In the genomic region with DNA sequence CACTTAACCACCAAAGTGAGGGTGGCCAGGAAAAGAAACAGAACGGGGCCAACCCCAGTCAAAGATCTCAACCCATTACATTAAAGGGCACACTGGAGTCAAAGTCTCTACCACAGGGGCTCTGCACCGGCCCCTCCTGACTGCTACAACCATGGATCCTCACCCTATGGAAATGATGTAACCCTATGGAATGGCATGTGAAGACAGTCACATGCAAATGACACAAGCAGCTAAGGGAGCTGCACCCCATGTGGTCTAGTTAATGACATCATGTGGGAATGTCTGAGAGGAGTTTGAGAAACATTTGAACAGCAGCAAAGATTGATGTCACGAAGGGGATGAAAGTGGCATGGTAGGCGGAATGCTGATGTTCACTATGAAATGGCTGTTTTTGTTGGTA, we compare ENCODE assay signal across 1 cellular context.
TF ChIP-seq lines count a peak whose summit lies in the region.

No MANE protein-coding gene starts in this region.

TF ChIP-seq in HEK293, 187 proteins besides CTCF, POLR2A, EP300 and RAD21 (continued from another document):
- TF ChIP-seq ZBTB48 (tag by site-specific recombination; IDR thresholded peaks at IDR 0.05), result 0 out of 2 replicates have a peak, but pooled peaks have one; percentile 45
- TF ChIP-seq, protein P1, sequence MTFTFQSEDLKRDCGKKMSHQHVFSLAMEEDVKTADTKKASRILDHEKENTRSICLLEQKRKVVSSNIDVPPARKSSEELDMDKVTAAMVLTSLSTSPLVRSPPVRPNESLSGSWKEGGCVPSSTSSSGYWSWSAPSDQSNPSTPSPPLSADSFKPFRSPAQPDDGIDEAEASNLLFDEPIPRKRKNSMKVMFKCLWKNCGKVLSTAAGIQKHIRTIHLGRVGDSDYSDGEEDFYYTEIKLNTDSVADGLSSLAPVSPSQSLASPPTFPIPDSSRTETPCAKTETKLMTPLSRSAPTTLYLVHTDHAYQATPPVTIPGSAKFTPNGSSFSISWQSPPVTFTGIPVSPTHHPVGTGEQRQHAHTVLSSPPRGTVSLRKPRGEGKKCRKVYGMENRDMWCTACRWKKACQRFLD (tag by site-specific recombination; IDR thresholded peaks at IDR 0.05), result no peak
- no peak for TF ChIP-seq TSHZ1 (tag by site-specific recombination; IDR thresholded peaks at IDR 0.05; ENCODE audit: borderline replicate concordance)
- 0 out of 2 replicates have a peak, but pooled peaks have one; percentile 21 for TF ChIP-seq ZEB2 (tag by site-specific recombination; IDR thresholded peaks at IDR 0.05)
- 0 out of 2 replicates have a peak, but pooled peaks have one; percentile 26 for TF ChIP-seq ZNF366 (tag by site-specific recombination; conservative IDR thresholded peaks at IDR 0.05)
- peak; percentile 75 for TF ChIP-seq ZNF629 (tag by site-specific recombination; IDR thresholded peaks at IDR 0.05)
- no peak for TF ChIP-seq ZNF776 (tag by site-specific recombination; IDR thresholded peaks at IDR 0.05; ENCODE audit: borderline replicate concordance)
- 0 out of 2 replicates have a peak, but pooled peaks have one; percentile 52 for TF ChIP-seq ZNF660 (tag by site-specific recombination; IDR thresholded peaks at IDR 0.05)
- no peak for TF ChIP-seq REST (tag by site-specific recombination; IDR thresholded peaks at IDR 0.05)
- TF ChIP-seq ZNF19 (tag by site-specific recombination; IDR thresholded peaks at IDR 0.05; ENCODE audit: low read depth), result no peak
- peak; percentile 70 for TF ChIP-seq GLIS1 (tag by site-specific recombination; IDR thresholded peaks at IDR 0.05)
- peak; percentile 93 for TF ChIP-seq ZBTB21 (tag by site-specific recombination; IDR thresholded peaks at IDR 0.05)
- TF ChIP-seq, protein P2, sequence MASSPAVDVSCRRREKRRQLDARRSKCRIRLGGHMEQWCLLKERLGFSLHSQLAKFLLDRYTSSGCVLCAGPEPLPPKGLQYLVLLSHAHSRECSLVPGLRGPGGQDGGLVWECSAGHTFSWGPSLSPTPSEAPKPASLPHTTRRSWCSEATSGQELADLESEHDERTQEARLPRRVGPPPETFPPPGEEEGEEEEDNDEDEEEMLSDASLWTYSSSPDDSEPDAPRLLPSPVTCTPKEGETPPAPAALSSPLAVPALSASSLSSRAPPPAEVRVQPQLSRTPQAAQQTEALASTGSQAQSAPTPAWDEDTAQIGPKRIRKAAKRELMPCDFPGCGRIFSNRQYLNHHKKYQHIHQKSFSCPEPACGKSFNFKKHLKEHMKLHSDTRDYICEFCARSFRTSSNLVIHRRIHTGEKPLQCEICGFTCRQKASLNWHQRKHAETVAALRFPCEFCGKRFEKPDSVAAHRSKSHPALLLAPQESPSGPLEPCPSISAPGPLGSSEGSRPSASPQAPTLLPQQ (tag by site-specific recombination; IDR thresholded peaks at IDR 0.05), result peak; percentile 47; the same call in 1 of the 2 replicates
- TF ChIP-seq HOXA7 (CRISPR knock-in tag; IDR thresholded peaks at IDR 0.05; ENCODE audit: borderline replicate concordance), result no peak
- TF ChIP-seq, protein P3, sequence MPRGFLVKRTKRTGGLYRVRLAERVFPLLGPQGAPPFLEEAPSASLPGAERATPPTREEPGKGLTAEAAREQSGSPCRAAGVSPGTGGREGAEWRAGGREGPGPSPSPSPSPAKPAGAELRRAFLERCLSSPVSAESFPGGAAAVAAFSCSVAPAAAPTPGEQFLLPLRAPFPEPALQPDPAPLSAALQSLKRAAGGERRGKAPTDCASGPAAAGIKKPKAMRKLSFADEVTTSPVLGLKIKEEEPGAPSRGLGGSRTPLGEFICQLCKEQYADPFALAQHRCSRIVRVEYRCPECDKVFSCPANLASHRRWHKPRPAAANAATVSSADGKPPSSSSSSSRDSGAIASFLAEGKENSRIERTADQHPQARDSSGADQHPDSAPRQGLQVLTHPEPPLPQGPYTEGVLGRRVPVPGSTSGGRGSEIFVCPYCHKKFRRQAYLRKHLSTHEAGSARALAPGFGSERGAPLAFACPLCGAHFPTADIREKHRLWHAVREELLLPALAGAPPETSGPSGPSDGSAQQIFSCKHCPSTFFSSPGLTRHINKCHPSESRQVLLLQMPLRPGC (tag by site-specific recombination; IDR thresholded peaks at IDR 0.05), result 0 out of 2 replicates have a peak, but pooled peaks have one; percentile 18
- TF ChIP-seq ZNF394 (tag by site-specific recombination; IDR thresholded peaks at IDR 0.05; ENCODE audit: borderline replicate concordance), result no peak
- TF ChIP-seq, protein P4, sequence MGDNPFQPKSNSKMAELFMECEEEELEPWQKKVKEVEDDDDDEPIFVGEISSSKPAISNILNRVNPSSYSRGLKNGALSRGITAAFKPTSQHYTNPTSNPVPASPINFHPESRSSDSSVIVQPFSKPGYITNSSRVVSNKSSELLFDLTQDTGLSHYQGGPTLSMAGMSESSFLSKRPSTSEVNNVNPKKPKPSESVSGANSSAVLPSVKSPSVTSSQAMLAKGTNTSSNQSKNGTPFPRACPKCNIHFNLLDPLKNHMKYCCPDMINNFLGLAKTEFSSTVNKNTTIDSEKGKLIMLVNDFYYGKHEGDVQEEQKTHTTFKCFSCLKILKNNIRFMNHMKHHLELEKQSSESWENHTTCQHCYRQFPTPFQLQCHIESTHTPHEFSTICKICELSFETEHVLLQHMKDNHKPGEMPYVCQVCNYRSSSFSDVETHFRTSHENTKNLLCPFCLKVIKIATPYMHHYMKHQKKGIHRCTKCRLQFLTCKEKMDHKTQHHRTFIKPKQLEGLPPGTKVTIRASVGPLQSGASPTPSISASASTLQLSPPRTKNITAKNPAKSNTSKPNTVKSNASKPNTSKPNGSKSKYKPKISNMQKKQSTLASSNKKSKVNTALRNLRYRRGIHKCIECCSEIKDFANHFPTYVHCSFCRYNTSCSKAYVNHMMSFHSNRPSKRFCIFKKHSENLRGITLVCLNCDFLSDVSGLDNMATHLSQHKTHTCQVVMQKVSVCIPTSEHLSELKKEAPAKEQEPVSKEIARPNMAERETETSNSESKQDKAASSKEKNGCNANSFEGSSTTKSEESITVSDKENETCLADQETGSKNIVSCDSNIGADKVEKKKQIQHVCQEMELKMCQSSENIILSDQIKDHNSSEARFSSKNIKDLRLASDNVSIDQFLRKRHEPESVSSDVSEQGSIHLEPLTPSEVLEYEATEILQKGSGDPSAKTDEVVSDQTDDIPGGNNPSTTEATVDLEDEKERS (tag by site-specific recombination; IDR thresholded peaks at IDR 0.05), result no peak
- peak; percentile 26; the same call in 1 of the 2 replicates for TF ChIP-seq SP7 (tag by site-specific recombination; IDR thresholded peaks at IDR 0.05)
- TF ChIP-seq YY2 (tag by site-specific recombination; IDR thresholded peaks at IDR 0.05), result no peak
- TF ChIP-seq, protein P5, sequence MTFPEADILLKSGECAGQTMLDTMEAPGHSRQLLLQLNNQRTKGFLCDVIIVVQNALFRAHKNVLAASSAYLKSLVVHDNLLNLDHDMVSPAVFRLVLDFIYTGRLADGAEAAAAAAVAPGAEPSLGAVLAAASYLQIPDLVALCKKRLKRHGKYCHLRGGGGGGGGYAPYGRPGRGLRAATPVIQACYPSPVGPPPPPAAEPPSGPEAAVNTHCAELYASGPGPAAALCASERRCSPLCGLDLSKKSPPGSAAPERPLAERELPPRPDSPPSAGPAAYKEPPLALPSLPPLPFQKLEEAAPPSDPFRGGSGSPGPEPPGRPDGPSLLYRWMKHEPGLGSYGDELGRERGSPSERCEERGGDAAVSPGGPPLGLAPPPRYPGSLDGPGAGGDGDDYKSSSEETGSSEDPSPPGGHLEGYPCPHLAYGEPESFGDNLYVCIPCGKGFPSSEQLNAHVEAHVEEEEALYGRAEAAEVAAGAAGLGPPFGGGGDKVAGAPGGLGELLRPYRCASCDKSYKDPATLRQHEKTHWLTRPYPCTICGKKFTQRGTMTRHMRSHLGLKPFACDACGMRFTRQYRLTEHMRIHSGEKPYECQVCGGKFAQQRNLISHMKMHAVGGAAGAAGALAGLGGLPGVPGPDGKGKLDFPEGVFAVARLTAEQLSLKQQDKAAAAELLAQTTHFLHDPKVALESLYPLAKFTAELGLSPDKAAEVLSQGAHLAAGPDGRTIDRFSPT (tag by site-specific recombination; IDR thresholded peaks at IDR 0.05), result peak; percentile 39; the same call in 1 of the 2 replicates
- no peak for TF ChIP-seq ZBTB7A (tag by site-specific recombination; IDR thresholded peaks at IDR 0.05; ENCODE audit: low read depth)
- no peak for TF ChIP-seq ZBTB6 (tag by site-specific recombination; IDR thresholded peaks at IDR 0.05)
- TF ChIP-seq ZBTB11 (tag by site-specific recombination; conservative IDR thresholded peaks at IDR 0.05; ENCODE audit: low read depth), result no peak
